Comparison of ENCODE assay signal across 1 cellular context in the genomic region with DNA sequence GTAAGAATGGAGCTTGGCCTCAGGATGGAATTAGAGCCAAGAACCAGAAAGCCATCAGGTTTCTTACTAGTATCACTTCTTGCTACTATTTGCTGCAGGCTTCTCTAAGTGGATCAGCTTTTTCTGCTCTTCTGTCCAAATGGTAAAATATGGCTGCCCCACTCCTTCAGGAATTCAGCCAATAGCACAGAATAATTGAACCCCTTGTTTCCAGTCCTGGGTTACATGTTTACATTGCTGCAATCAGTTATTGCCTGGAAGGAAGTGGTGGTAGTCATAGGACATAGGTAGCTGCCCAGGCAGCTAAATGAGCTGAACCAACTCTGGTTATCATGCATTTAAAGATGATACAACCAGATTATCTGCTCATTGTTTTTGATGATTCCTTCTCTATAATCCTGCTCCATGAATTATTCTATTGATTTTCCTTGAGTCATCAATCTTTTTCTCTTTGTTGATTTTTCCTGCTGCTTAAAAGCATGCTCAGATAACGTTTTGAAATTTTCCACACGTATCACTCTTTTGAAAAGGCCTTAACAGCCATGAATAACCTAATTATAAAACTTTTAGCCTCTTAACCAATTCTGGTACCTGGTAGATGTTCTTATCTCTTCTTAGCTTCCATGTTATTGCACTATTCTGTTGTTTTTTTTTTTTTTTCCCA.
TF ChIP-seq lines count a peak whose summit lies in the region.

No MANE protein-coding gene starts in this region.

TF ChIP-seq in IMR-90, 13 proteins besides CTCF, POLR2A, EP300 and RAD21:
- TF ChIP-seq, protein P1, sequence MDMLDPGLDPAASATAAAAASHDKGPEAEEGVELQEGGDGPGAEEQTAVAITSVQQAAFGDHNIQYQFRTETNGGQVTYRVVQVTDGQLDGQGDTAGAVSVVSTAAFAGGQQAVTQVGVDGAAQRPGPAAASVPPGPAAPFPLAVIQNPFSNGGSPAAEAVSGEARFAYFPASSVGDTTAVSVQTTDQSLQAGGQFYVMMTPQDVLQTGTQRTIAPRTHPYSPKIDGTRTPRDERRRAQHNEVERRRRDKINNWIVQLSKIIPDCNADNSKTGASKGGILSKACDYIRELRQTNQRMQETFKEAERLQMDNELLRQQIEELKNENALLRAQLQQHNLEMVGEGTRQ (IDR thresholded peaks at IDR 0.05; ENCODE audit: low read depth, low read length), result no peak
- TF ChIP-seq SMC3 (IDR thresholded peaks at IDR 0.05; ENCODE audit: low read depth, low read length) (no peak), RCOR1 (IDR thresholded peaks at IDR 0.05; ENCODE audit: insufficient replicate concordance, low read length) (no peak), MAZ (IDR thresholded peaks at IDR 0.05; ENCODE audit: borderline replicate concordance, low read depth, low read length) (no peak), MAFK (IDR thresholded peaks at IDR 0.05; ENCODE audit: low read depth, low read length) (no peak), CEBPB (IDR thresholded peaks at IDR 0.05; ENCODE audit: low read depth, low read length) (no peak), NFE2L2 (IDR thresholded peaks at IDR 0.05; ENCODE audit: low read depth, low read length) (no peak), BHLHE40 (IDR thresholded peaks at IDR 0.05; ENCODE audit: low read depth, low read length) (no peak), RFX5 (IDR thresholded peaks at IDR 0.05; ENCODE audit: low read depth, low read length) (no peak), MXI1 (IDR thresholded peaks at IDR 0.05; ENCODE audit: borderline replicate concordance, low read depth, low read length) (no peak), CHD1 (IDR thresholded peaks at IDR 0.05; ENCODE audit: low read depth, low read length) (no peak), FOS (IDR thresholded peaks at IDR 0.05; ENCODE audit: low read depth, low read length) (no peak)
- TF ChIP-seq, protein P2, sequence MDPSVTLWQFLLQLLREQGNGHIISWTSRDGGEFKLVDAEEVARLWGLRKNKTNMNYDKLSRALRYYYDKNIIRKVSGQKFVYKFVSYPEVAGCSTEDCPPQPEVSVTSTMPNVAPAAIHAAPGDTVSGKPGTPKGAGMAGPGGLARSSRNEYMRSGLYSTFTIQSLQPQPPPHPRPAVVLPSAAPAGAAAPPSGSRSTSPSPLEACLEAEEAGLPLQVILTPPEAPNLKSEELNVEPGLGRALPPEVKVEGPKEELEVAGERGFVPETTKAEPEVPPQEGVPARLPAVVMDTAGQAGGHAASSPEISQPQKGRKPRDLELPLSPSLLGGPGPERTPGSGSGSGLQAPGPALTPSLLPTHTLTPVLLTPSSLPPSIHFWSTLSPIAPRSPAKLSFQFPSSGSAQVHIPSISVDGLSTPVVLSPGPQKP (IDR thresholded peaks at IDR 0.05; ENCODE audit: borderline replicate concordance, low read depth, low read length), result no peak
TF ChIP-seq in IMR-90: peak in this region for 0.
